9 cellular contexts compared by ENCODE assay signal in genomic region chr1:15627343-15627988, GRCh38. TPM values are rescaled to one million over a fixed set of nuclear protein-coding genes. Genes with fewer than 3 reads are reported as not detected.
A peak's percentile ranks its signal among the peaks of the same experiment; 100 is the strongest.
DNase-seq lines count a peak whose midpoint lies in the region; ATAC-seq and TF ChIP-seq lines count a peak whose summit lies in the region.
"Had no signal": no experiment of that assay in that cellular context is flagged by ENCODE, and none has a peak within 500 bp of the region (broad histone marks: within the 10 kb centered on the region; RNA-seq: fewer than 3 reads in every experiment).

No MANE protein-coding gene starts in this region.

- peaks cover 41% of the 10 kb centered on the region for H3K4me1 Mint-ChIP-seq in activated CD8-positive, alpha-beta memory T cell treated with anti-CD3 and anti-CD28 coated beads, Interleukin-2, amount 10 ng/mL, durations not matched to agents 7 days and 5 days
- peaks cover 31% of the 10 kb centered on the region for H3K4me1 Mint-ChIP-seq in activated CD8-positive, alpha-beta T cell treated with anti-CD3 and anti-CD28 coated beads, Interleukin-2, amount 10 ng/mL, durations not matched to agents 7 days and 5 days (ENCODE audit: low read depth)
- peaks cover 45% of the 10 kb centered on the region for H3K4me1 Mint-ChIP-seq in stimulated activated naive CD8-positive, alpha-beta T cell treated with anti-CD3 and anti-CD28 coated beads, Interleukin-15, Interleukin-2, amounts not matched to agents 100 ng/mL and 50 ng/mL, for 24 hours (ENCODE audit: low read depth)
- peaks cover 6% of the 10 kb centered on the region for H3K4me1 Mint-ChIP-seq in endothelial cell (ENCODE audit: unreplicated experiment)

- POLR2A ChIA-PET in activated CD8-positive, alpha-beta T cell treated with anti-CD3 and anti-CD28 coated beads, Interleukin-2, amount 10 ng/mL, durations not matched to agents 7 days and 5 days (lab: Charles Lee): interaction anchor here (1.2 kb wide), 1 partner anchor 10 kb away, joined by 4 read pairs; the partner anchor contains the start of gene DDI2

- H3K9me3 Mint-ChIP-seq in activated CD8-positive, alpha-beta memory T cell treated with anti-CD3 and anti-CD28 coated beads, Interleukin-2, amount 10 ng/mL, durations not matched to agents 7 days and 5 days (ENCODE audit: low read depth): no peaks in the 10 kb centered on the region
- H3K9me3 Mint-ChIP-seq in activated CD8-positive, alpha-beta T cell treated with anti-CD3 and anti-CD28 coated beads, Interleukin-2, amount 10 ng/mL, durations not matched to agents 7 days and 5 days (ENCODE audit: insufficient read depth): no peaks in the 10 kb centered on the region
- H3K9me3 Mint-ChIP-seq in stimulated activated naive CD8-positive, alpha-beta T cell treated with anti-CD3 and anti-CD28 coated beads, Interleukin-15, Interleukin-2, amounts not matched to agents 100 ng/mL and 50 ng/mL, for 24 hours: no peaks in the 10 kb centered on the region
- no peaks in the 10 kb centered on the region for H3K9me3 Mint-ChIP-seq in endothelial cell (ENCODE audit: unreplicated experiment)

- H3K36me3 Mint-ChIP-seq in activated CD8-positive, alpha-beta memory T cell treated with anti-CD3 and anti-CD28 coated beads, Interleukin-2, amount 10 ng/mL, durations not matched to agents 7 days and 5 days: peaks cover 33% of the 10 kb centered on the region
- peaks cover 37% of the 10 kb centered on the region for H3K36me3 Mint-ChIP-seq in activated CD8-positive, alpha-beta T cell treated with anti-CD3 and anti-CD28 coated beads, Interleukin-2, amount 10 ng/mL, durations not matched to agents 7 days and 5 days (ENCODE audit: low read depth)
- peaks cover 56% of the 10 kb centered on the region for H3K36me3 Mint-ChIP-seq in stimulated activated naive CD8-positive, alpha-beta T cell treated with anti-CD3 and anti-CD28 coated beads, Interleukin-15, Interleukin-2, amounts not matched to agents 100 ng/mL and 50 ng/mL, for 24 hours (ENCODE audit: low read depth)
- H3K36me3 Mint-ChIP-seq in endothelial cell (ENCODE audit: low read depth, unreplicated experiment): peaks cover 18% of the 10 kb centered on the region

- H3K4me3 Mint-ChIP-seq in activated CD8-positive, alpha-beta memory T cell treated with anti-CD3 and anti-CD28 coated beads, Interleukin-2, amount 10 ng/mL, durations not matched to agents 7 days and 5 days: no peak overlapping the region
- H3K4me3 Mint-ChIP-seq in activated CD8-positive, alpha-beta T cell treated with anti-CD3 and anti-CD28 coated beads, Interleukin-2, amount 10 ng/mL, durations not matched to agents 7 days and 5 days: no peak overlapping the region
- peak overlapping the region; percentile 18 for H3K4me3 Mint-ChIP-seq in stimulated activated naive CD8-positive, alpha-beta T cell treated with anti-CD3 and anti-CD28 coated beads, Interleukin-15, Interleukin-2, amounts not matched to agents 100 ng/mL and 50 ng/mL, for 24 hours
- no peak overlapping the region for H3K4me3 Mint-ChIP-seq in endothelial cell (ENCODE audit: unreplicated experiment)

- ATAC-seq in activated CD8-positive, alpha-beta memory T cell treated with anti-CD3 and anti-CD28 coated beads, Interleukin-2, amount 10 ng/mL, durations not matched to agents 7 days and 5 days: peak; percentile 71
- peak; percentile 70 for ATAC-seq in HG02970 (IDR thresholded peaks at IDR 0.05; ENCODE audit: low FRiP score, unreplicated experiment)
- ATAC-seq in activated CD8-positive, alpha-beta T cell treated with anti-CD3 and anti-CD28 coated beads, Interleukin-2, amount 10 ng/mL, durations not matched to agents 7 days and 5 days: peak; percentile 53

- no peak for DNase-seq in activated CD8-positive, alpha-beta memory T cell treated with anti-CD3 and anti-CD28 coated beads, Interleukin-2, amount 10 ng/mL, durations not matched to agents 7 days and 5 days
- no peak for DNase-seq in activated CD8-positive, alpha-beta memory T cell treated with anti-CD3 and anti-CD28 coated beads for 24 hours
- no peak for DNase-seq in activated CD8-positive, alpha-beta T cell treated with anti-CD3 and anti-CD28 coated beads, Interleukin-2, amount 10 ng/mL, durations not matched to agents 7 days and 5 days
- no peak for DNase-seq in central memory CD4-positive, alpha-beta T cell
- DNase-seq in KBM-7 (no peak), endothelial cell (ENCODE audit: low spot score) (no peak)
- DNase-seq: activated gamma-delta T cell had no signal

- in situ Hi-C loops in KBM-7 (cut with MboI; ENCODE audit: low pct_unique_long_range_greater_than_20kb, low sequenced_read_pairs): no loop called here

- no peak for TF ChIP-seq CTCF in endothelial cell (IDR thresholded peaks at IDR 0.05; ENCODE audit: unreplicated experiment)

- no peaks in the 10 kb centered on the region for H3K27me3 Mint-ChIP-seq in activated CD8-positive, alpha-beta memory T cell treated with anti-CD3 and anti-CD28 coated beads, Interleukin-2, amount 10 ng/mL, durations not matched to agents 7 days and 5 days
- no peaks in the 10 kb centered on the region for H3K27me3 Mint-ChIP-seq in activated CD8-positive, alpha-beta T cell treated with anti-CD3 and anti-CD28 coated beads, Interleukin-2, amount 10 ng/mL, durations not matched to agents 7 days and 5 days (ENCODE audit: low read depth)
- no peaks in the 10 kb centered on the region for H3K27me3 Mint-ChIP-seq in stimulated activated naive CD8-positive, alpha-beta T cell treated with anti-CD3 and anti-CD28 coated beads, Interleukin-15, Interleukin-2, amounts not matched to agents 100 ng/mL and 50 ng/mL, for 24 hours
- H3K27me3 Mint-ChIP-seq in endothelial cell (ENCODE audit: unreplicated experiment): peaks cover 2% of the 10 kb centered on the region

- CTCF ChIA-PET in activated CD8-positive, alpha-beta memory T cell treated with anti-CD3 and anti-CD28 coated beads, Interleukin-2, amount 10 ng/mL, durations not matched to agents 7 days and 5 days (lab: Charles Lee): no interaction called here
- CTCF ChIA-PET in activated CD8-positive, alpha-beta T cell treated with anti-CD3 and anti-CD28 coated beads, Interleukin-2, amount 10 ng/mL, durations not matched to agents 7 days and 5 days (lab: Charles Lee): no interaction called here

- H3K27ac Mint-ChIP-seq in activated CD8-positive, alpha-beta memory T cell treated with anti-CD3 and anti-CD28 coated beads, Interleukin-2, amount 10 ng/mL, durations not matched to agents 7 days and 5 days: peak overlapping the region; percentile 48
- H3K27ac Mint-ChIP-seq in activated CD8-positive, alpha-beta T cell treated with anti-CD3 and anti-CD28 coated beads, Interleukin-2, amount 10 ng/mL, durations not matched to agents 7 days and 5 days: peak overlapping the region; percentile 3
- H3K27ac Mint-ChIP-seq in stimulated activated naive CD8-positive, alpha-beta T cell treated with anti-CD3 and anti-CD28 coated beads, Interleukin-15, Interleukin-2, amounts not matched to agents 100 ng/mL and 50 ng/mL, for 24 hours: peak overlapping the region; percentile 94
- H3K27ac Mint-ChIP-seq in endothelial cell (ENCODE audit: unreplicated experiment): no peak overlapping the region

RNA-seq across cellular contexts. Expression of gene DDI2, which starts 10.2 kb away (rescaled TPM):
- total RNA-seq in activated CD8-positive, alpha-beta memory T cell treated with anti-CD3 and anti-CD28 coated beads, Interleukin-2, amount 10 ng/mL, durations not matched to agents 7 days and 5 days: 10 to 100 TPM; 24.0 to 31.4 TPM
- total RNA-seq in activated CD8-positive, alpha-beta T cell treated with anti-CD3 and anti-CD28 coated beads, Interleukin-2, amount 10 ng/mL, durations not matched to agents 7 days and 5 days: 10 to 100 TPM; 28.8 to 31.1 TPM
- total RNA-seq in endothelial cell (ENCODE audit: unreplicated experiment): 24.0 TPM

RNA-seq across cellular contexts. Expression of gene AGMAT, which starts 42.6 kb away (rescaled TPM):
- 10 to 100 TPM in 1 of 2 experiments, 1 to 10 TPM in 1; 8.0 to 12.4 TPM for total RNA-seq in activated CD8-positive, alpha-beta memory T cell treated with anti-CD3 and anti-CD28 coated beads, Interleukin-2, amount 10 ng/mL, durations not matched to agents 7 days and 5 days
- total RNA-seq in activated CD8-positive, alpha-beta T cell treated with anti-CD3 and anti-CD28 coated beads, Interleukin-2, amount 10 ng/mL, durations not matched to agents 7 days and 5 days: 10 to 100 TPM; 10.3 to 10.4 TPM
- total RNA-seq in endothelial cell (ENCODE audit: unreplicated experiment): 0.18 TPM

RNA-seq across cellular contexts. Expression of gene PLEKHM2, which starts 56.7 kb away (rescaled TPM):
- total RNA-seq in activated CD8-positive, alpha-beta memory T cell treated with anti-CD3 and anti-CD28 coated beads, Interleukin-2, amount 10 ng/mL, durations not matched to agents 7 days and 5 days: 10 to 100 TPM; 55.7 to 63.2 TPM
- total RNA-seq in activated CD8-positive, alpha-beta T cell treated with anti-CD3 and anti-CD28 coated beads, Interleukin-2, amount 10 ng/mL, durations not matched to agents 7 days and 5 days: 10 to 100 TPM; 51.0 to 52.6 TPM
- 82.3 TPM for total RNA-seq in endothelial cell (ENCODE audit: unreplicated experiment)
